8 cellular contexts compared by ENCODE assay signal in the genomic region with DNA sequence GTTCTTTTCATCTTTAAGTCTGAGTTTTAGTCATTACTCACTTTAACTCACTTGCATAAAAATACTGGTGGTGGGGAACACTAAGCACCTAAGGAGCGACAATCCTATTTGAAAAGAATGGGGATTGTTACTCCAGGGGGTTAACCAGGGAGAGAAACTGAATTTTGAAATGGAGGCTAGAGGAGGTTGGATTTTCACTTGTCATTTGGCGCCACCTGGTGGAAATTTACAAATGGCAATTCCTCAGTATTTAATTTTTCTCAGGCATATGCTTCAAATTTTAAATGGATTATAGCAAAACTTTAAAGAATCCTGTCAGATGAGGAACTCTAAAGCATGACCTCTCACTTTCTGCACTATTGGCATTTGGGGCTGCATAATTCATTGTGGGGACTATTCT. TPM values are rescaled to one million over a fixed set of nuclear protein-coding genes. Genes with fewer than 3 reads are reported as not detected.
A peak's percentile ranks its signal among the peaks of the same experiment; 100 is the strongest.
DNase-seq lines count a peak whose midpoint lies in the region; ATAC-seq, FAIRE-seq and TF ChIP-seq lines count a peak whose summit lies in the region.

No MANE protein-coding gene starts in this region.

- H3K36me3 Mint-ChIP-seq in activated CD8-positive, alpha-beta memory T cell treated with anti-CD3 and anti-CD28 coated beads, Interleukin-2, amount 10 ng/mL, durations not matched to agents 7 days and 5 days: no peaks in the 10 kb centered on the region
- no peaks in the 10 kb centered on the region for H3K36me3 Mint-ChIP-seq in neural progenitor cell

- H3K4me2 ChIP-seq in endothelial cell of umbilical vein (ENCODE audit: insufficient read depth, low read length) (no peak overlapping the region), neural progenitor cell (no peak overlapping the region)

- H3K4me1 ChIP-seq in A673 (ENCODE audit: insufficient read depth, low read length, poor library complexity, severe bottlenecking): peaks cover 9% of the 10 kb centered on the region
- peaks cover 18% of the 10 kb centered on the region for H3K4me1 ChIP-seq in endothelial cell of umbilical vein (ENCODE audit: control insufficient read depth, extremely low read depth, insufficient read depth, low read length)
- peaks cover 4% of the 10 kb centered on the region for H3K4me1 ChIP-seq in neural progenitor cell
- H3K4me1 ChIP-seq in vagina: peaks cover 9% of the 10 kb centered on the region

- TF ChIP-seq POLR2A in endothelial cell of umbilical vein (IDR thresholded peaks at IDR 0.05; ENCODE audit: low read depth, low read length) (no peak), vagina (IDR thresholded peaks at IDR 0.05) (no peak)

- dilution Hi-C loops in endothelial cell of umbilical vein (cut with MboI; ENCODE audit: extremely low pct_ligation_motif_present, low sequenced_read_pairs): no loop called here

- ATAC-seq in activated CD8-positive, alpha-beta memory T cell treated with anti-CD3 and anti-CD28 coated beads, Interleukin-2, amount 10 ng/mL, durations not matched to agents 7 days and 5 days: no peak

- POLR2A ChIA-PET in A673 (lab: Charles Lee; ENCODE audit: low non-redundant PET) (no interaction called here), endothelial cell of umbilical vein (lab: Charles Lee) (no interaction called here)

- TF ChIP-seq CTCF in A673 (conservative IDR thresholded peaks at IDR 0.05; ENCODE audit: low read depth, low read length) (peak; percentile 78), endothelial cell of umbilical vein (IDR thresholded peaks at IDR 0.05; ENCODE audit: extremely low read depth in 1 of 2, insufficient read depth in 1 of 2, low read depth in 1 of 2, low read length in 2 of 2) (peak in 1 of 2 donors; percentile 31), neural progenitor cell (IDR thresholded peaks at IDR 0.05) (peak; percentile 80), vagina (IDR thresholded peaks at IDR 0.05) (peak; percentile 53 to 77 (median 75))

- no peaks in the 10 kb centered on the region for H3K9me3 Mint-ChIP-seq in activated CD8-positive, alpha-beta memory T cell treated with anti-CD3 and anti-CD28 coated beads, Interleukin-2, amount 10 ng/mL, durations not matched to agents 7 days and 5 days (ENCODE audit: low read depth)
- H3K9me3 Mint-ChIP-seq in neural progenitor cell: no peaks in the 10 kb centered on the region

- H3K9ac ChIP-seq in endothelial cell of umbilical vein (replicated peaks; ENCODE audit: extremely low read depth, insufficient read depth, low read length) (no peak overlapping the region), neural progenitor cell (no peak overlapping the region)

- peak; percentile 75 for DNase-seq in A673 (ENCODE audit: low spot score)
- no peak for DNase-seq in GM18507 (ENCODE audit: extremely low spot score, insufficient read length, low read depth)
- peak; percentile 39 for DNase-seq in NCI-H526 treated with DMSO at 0.1 percent for 48 hours (lab: John Stamatoyannopoulos, UW)
- DNase-seq in activated CD8-positive, alpha-beta memory T cell treated with anti-CD3 and anti-CD28 coated beads, Interleukin-2, amount 10 ng/mL, durations not matched to agents 7 days and 5 days: peak; percentile 56
- DNase-seq in endothelial cell of umbilical vein (ENCODE audit: low read depth, low spot score): peak; percentile 36
- DNase-seq in neural progenitor cell (ENCODE audit: low spot score): peak; percentile 57
- no peak for DNase-seq in vagina (ENCODE audit: extremely low spot score in 2 of 2)
- no peak for DNase-seq in NCI-H128 (lab: John Stamatoyannopoulos, UW; ENCODE audit: unreplicated experiment)

- H3K36me3 ChIP-seq in A673 (ENCODE audit: insufficient read depth, low read length, poor library complexity, severe bottlenecking) (no peaks in the 10 kb centered on the region), endothelial cell of umbilical vein (ENCODE audit: control insufficient read depth in 2 of 2, extremely low read depth in 1 of 2, insufficient read depth in 2 of 2, low read length in 2 of 2) (no peaks in the 10 kb centered on the region), neural progenitor cell (no peaks in the 10 kb centered on the region), vagina (no peaks in the 10 kb centered on the region)

- H3F3A ChIP-seq in neural progenitor cell (ENCODE audit: low read depth): peaks cover 10% of the 10 kb centered on the region

- CTCF ChIA-PET in A673 (lab: Charles Lee) (interaction anchor here (0.7 to 1.3 kb wide), 2 partner anchors 282 to 526 kb away, joined by 6 to 7 read pairs; no protein-coding TSS in a partner anchor), endothelial cell of umbilical vein (lab: Charles Lee) (interaction anchor here (0.6 to 1.5 kb wide), 9 partner anchors 253 to 525 kb away, joined by 3 to 35 read pairs (median 4); no protein-coding TSS in a partner anchor)
- CTCF ChIA-PET in activated CD8-positive, alpha-beta memory T cell treated with anti-CD3 and anti-CD28 coated beads, Interleukin-2, amount 10 ng/mL, durations not matched to agents 7 days and 5 days (lab: Charles Lee): interaction anchor here (0.9 to 1.8 kb wide), 8 partner anchors 281 to 525 kb away, joined by 3 to 12 read pairs (median 4); no protein-coding TSS in a partner anchor

- H3K4me3 Mint-ChIP-seq in activated CD8-positive, alpha-beta memory T cell treated with anti-CD3 and anti-CD28 coated beads, Interleukin-2, amount 10 ng/mL, durations not matched to agents 7 days and 5 days: no peak overlapping the region
- H3K4me3 Mint-ChIP-seq in neural progenitor cell: no peak overlapping the region

- H3K9me3 ChIP-seq in A673 (ENCODE audit: low read depth, low read length, poor library complexity, severe bottlenecking) (no peaks in the 10 kb centered on the region), endothelial cell of umbilical vein (replicated peaks; ENCODE audit: control insufficient read depth, insufficient read depth, low read length) (no peaks in the 10 kb centered on the region), neural progenitor cell (ENCODE audit: low read depth) (no peaks in the 10 kb centered on the region), vagina (no peaks in the 10 kb centered on the region)

- peak overlapping the region; percentile 36 for H3K27ac Mint-ChIP-seq in activated CD8-positive, alpha-beta memory T cell treated with anti-CD3 and anti-CD28 coated beads, Interleukin-2, amount 10 ng/mL, durations not matched to agents 7 days and 5 days
- H3K27ac Mint-ChIP-seq in neural progenitor cell: no peak overlapping the region

- H4K20me1 ChIP-seq in endothelial cell of umbilical vein (replicated peaks; ENCODE audit: control insufficient read depth, extremely low read depth, insufficient read depth, low read length) (no peaks in the 10 kb centered on the region), neural progenitor cell (ENCODE audit: low read depth) (no peaks in the 10 kb centered on the region)

- H3K27ac ChIP-seq in A673 (ENCODE audit: low read depth, low read length, poor library complexity, severe bottlenecking) (no peak overlapping the region), endothelial cell of umbilical vein (ENCODE audit: insufficient read depth, low read depth, low read length) (no peak overlapping the region), neural progenitor cell (no peak overlapping the region), vagina (peak overlapping the region; percentile 4)

- H2AFZ ChIP-seq in endothelial cell of umbilical vein (ENCODE audit: low read depth, low read length): peak overlapping the region; percentile 33
- peak overlapping the region; percentile 32 for H2AFZ ChIP-seq in neural progenitor cell (replicated peaks)

- intact Hi-C loops in A673 (cut with micrococcal nuclease; ENCODE audit: unreplicated experiment) (loop anchor here (1.0 kb wide), 3 partner anchors 134 to 374 kb away; no protein-coding TSS in a partner anchor), endothelial cell of umbilical vein (cut with micrococcal nuclease) (loop anchor here (1.0 to 5.0 kb wide), 5 partner anchors 253 to 1085 kb away; no protein-coding TSS in a partner anchor), vagina (cut with DNase I) (loop anchor here (5.0 to 10.0 kb wide), 3 partner anchors 280 to 518 kb away; no protein-coding TSS in a partner anchor)

- no peaks in the 10 kb centered on the region for H3K9me1 ChIP-seq in endothelial cell of umbilical vein (replicated peaks; ENCODE audit: control insufficient read depth, extremely low read depth, insufficient read depth, low read length)

- peaks cover 2% of the 10 kb centered on the region for H3K79me2 ChIP-seq in endothelial cell of umbilical vein (ENCODE audit: control insufficient read depth, insufficient read depth, low read length)
- peaks cover 14% of the 10 kb centered on the region for H3K79me2 ChIP-seq in neural progenitor cell (ENCODE audit: low read depth)

- H3K27me3 ChIP-seq in A673 (replicated peaks; ENCODE audit: insufficient read depth, low read depth, low read length, poor library complexity) (no peaks in the 10 kb centered on the region), endothelial cell of umbilical vein (ENCODE audit: control insufficient read depth in 2 of 2, insufficient read depth in 2 of 2, low read length in 2 of 2) (no peaks in the 10 kb centered on the region), neural progenitor cell (no peaks in the 10 kb centered on the region), vagina (no peaks in the 10 kb centered on the region)

- H3K27me3 Mint-ChIP-seq in activated CD8-positive, alpha-beta memory T cell treated with anti-CD3 and anti-CD28 coated beads, Interleukin-2, amount 10 ng/mL, durations not matched to agents 7 days and 5 days: peaks cover 12% of the 10 kb centered on the region
- H3K27me3 Mint-ChIP-seq in neural progenitor cell (ENCODE audit: insufficient read depth, low read depth): no peaks in the 10 kb centered on the region

- BruUV-seq in A673 (replicated peaks; lab: Mats Ljungman, UMichigan) (no TSS peak), endothelial cell of umbilical vein (replicated peaks; lab: Mats Ljungman, UMichigan) (no TSS peak)

- no peak overlapping the region for H3K4me3 ChIP-seq in A673 (ENCODE audit: low read depth, low read length, poor library complexity, severe bottlenecking)
- H3K4me3 ChIP-seq in endothelial cell of umbilical vein (replicated peaks in 1 of 3; ENCODE audit: insufficient read depth in 1 of 3, low read depth in 1 of 3, low read length in 3 of 3): no peak overlapping the region
- no peak overlapping the region for H3K4me3 ChIP-seq in neural progenitor cell
- no peak overlapping the region for H3K4me3 ChIP-seq in vagina

- peak; percentile 83 for FAIRE-seq in GM18507 (lab: Jason Lieb, UNC)
- FAIRE-seq in endothelial cell of umbilical vein (lab: Jason Lieb, UNC): peak; percentile 58

- H3K4me1 Mint-ChIP-seq in activated CD8-positive, alpha-beta memory T cell treated with anti-CD3 and anti-CD28 coated beads, Interleukin-2, amount 10 ng/mL, durations not matched to agents 7 days and 5 days: peaks cover 28% of the 10 kb centered on the region
- H3K4me1 Mint-ChIP-seq in neural progenitor cell: peaks cover 14% of the 10 kb centered on the region

RNA-seq across cellular contexts. Expression of gene GEMIN8, which starts 2.7 kb away (rescaled TPM):
- 9.2 and 12.7 TPM in 2 replicates for total RNA-seq in A673 (2021)
- total RNA-seq in activated CD8-positive, alpha-beta memory T cell treated with anti-CD3 and anti-CD28 coated beads, Interleukin-2, amount 10 ng/mL, durations not matched to agents 7 days and 5 days: 10 to 100 TPM; 11.7 to 12.7 TPM
- total RNA-seq in endothelial cell of umbilical vein: 17.7 and 18.5 TPM in 2 replicates
- polyA plus RNA-seq in endothelial cell of umbilical vein: 24.5 and 25.4 TPM in 2 replicates
- polyA plus RNA-seq in endothelial cell of umbilical vein (2011; cell fraction: cytosol; rRNA removed): 20.9 and 27.6 TPM in 2 replicates
- polyA plus RNA-seq in endothelial cell of umbilical vein (2011; cell fraction: nucleus; rRNA removed): 37.9 and 40.6 TPM in 2 replicates
- 19.8 and 20.4 TPM in 2 replicates for polyA plus RNA-seq in endothelial cell of umbilical vein (2012)
- polyA minus RNA-seq in endothelial cell of umbilical vein: 25.8 and 26.2 TPM in 2 replicates
- polyA minus RNA-seq in endothelial cell of umbilical vein (2011; cell fraction: cytosol; rRNA and poly(A)+ RNA removed): 8.8 TPM
- 12.3 and 16.9 TPM in 2 replicates for polyA minus RNA-seq in endothelial cell of umbilical vein (2011; cell fraction: nucleus; rRNA and poly(A)+ RNA removed)
- total RNA-seq in neural progenitor cell (ENCODE audit: low replicate concordance): 18.0 and 22.2 TPM in 2 replicates
- 16.5 TPM for total RNA-seq in vagina

Comparison
In these comparisons a context has a peak if more than half of its experiments do, and no peak if none do; other contexts are left out.
1. DNase-seq: peak in A673 (single experiment), NCI-H526 treated with DMSO at 0.1 percent for 48 hours (single experiment), activated CD8-positive, alpha-beta memory T cell treated with anti-CD3 and anti-CD28 coated beads, Interleukin-2, amount 10 ng/mL, durations not matched to agents 7 days and 5 days (single experiment), endothelial cell of umbilical vein (single experiment) and neural progenitor cell (single experiment); none in GM18507 (single experiment), vagina (0 of 2) and NCI-H128 (single experiment).